Comparison of ENCODE assay signal across 12 cellular contexts in genomic region chr12:26719852-26720251, GRCh38.
A peak's percentile ranks its signal among the peaks of the same experiment; 100 is the strongest.
DNase-seq lines count a peak whose midpoint lies in the region; FAIRE-seq and TF ChIP-seq lines count a peak whose summit lies in the region.
"Had no signal": no experiment of that assay in that cellular context is flagged by ENCODE, and none has a peak within 500 bp of the region (broad histone marks: within the 10 kb centered on the region; RNA-seq: fewer than 3 reads in every experiment).

No MANE protein-coding gene starts in this region.

- H3K27ac ChIP-seq in VCaP = no peak overlapping the region
- no peak overlapping the region for H3K27ac ChIP-seq in ascending aorta
- H3K27ac ChIP-seq: thoracic aorta had no signal

- no peaks in the 10 kb centered on the region for H3K9me3 ChIP-seq in ascending aorta
- H3K9me3 ChIP-seq: thoracic aorta had no signal

- no peak overlapping the region for H3K4me3 ChIP-seq in foreskin fibroblast (ENCODE audit: low read depth in 1 of 2, low read length in 2 of 2)
- H3K4me3 ChIP-seq in ascending aorta = no peak overlapping the region
- H3K4me3 ChIP-seq: thoracic aorta had no signal

- H3K4me3 Mint-ChIP-seq in Calu3 (ENCODE audit: low read depth, unreplicated experiment) = no peak overlapping the region

- BruUV-seq in Calu3 (replicated peaks; lab: Mats Ljungman, UMichigan) = no TSS peak

- intact Hi-C loops in Calu3 (cut with micrococcal nuclease; ENCODE audit: unreplicated experiment) (no loop called here), ascending aorta (cut with DNase I) (loop anchor here (5.0 kb wide), 1 partner anchor 112 kb away; the partner anchor contains the start of gene ITPR2)

- no peak for DNase-seq in GM20000 (ENCODE audit: low spot score)
- peak in 1 of 2 donors; percentile 47 for DNase-seq in foreskin fibroblast
- DNase-seq in HuH-7 (ENCODE audit: low spot score) = no peak
- DNase-seq in Calu3 = no peak
- no peak for DNase-seq in DMS 273 treated with DMSO at 0.1 percent for 48 hours (lab: John Stamatoyannopoulos, UW)
- DNase-seq in ascending aorta (ENCODE audit: low spot score in 2 of 2) = no peak
- DNase-seq: activated CD4-positive, CD25-positive, alpha-beta regulatory T cell; DMS153; NCI-H446 had no signal

- H3K27me3 ChIP-seq in ascending aorta = no peaks in the 10 kb centered on the region

- H3K4me1 Mint-ChIP-seq in Calu3 (ENCODE audit: low read depth, unreplicated experiment) = peaks cover 14% of the 10 kb centered on the region

- H3K9me3 Mint-ChIP-seq in Calu3 (ENCODE audit: low read depth, unreplicated experiment) = no peaks in the 10 kb centered on the region

- no peak overlapping the region for H3K27ac Mint-ChIP-seq in Calu3 (ENCODE audit: unreplicated experiment)

- H3K36me3 ChIP-seq in ascending aorta = peaks cover 0 to 5% of the 10 kb centered on the region in 2 donors
- H3K36me3 ChIP-seq: thoracic aorta had no signal

- FAIRE-seq in A204.1 (lab: Jason Lieb, UNC) = peak; percentile 58

- CTCF ChIA-PET in Calu3 (lab: Charles Lee) = interaction anchor here (1.2 kb wide), 1 partner anchor 112 kb away, joined by 3 read pairs; no protein-coding TSS in a partner anchor

- TF ChIP-seq CTCF in GM20000 (IDR thresholded peaks at IDR 0.05; ENCODE audit: extremely low read depth, missing control alignments) (peak; percentile 5), VCaP (conservative IDR thresholded peaks at IDR 0.05) (peak; percentile 32; the same call in 1 of the 2 replicates), foreskin fibroblast (IDR thresholded peaks at IDR 0.05; ENCODE audit: low read depth, low read length) (peak; percentile 9), Calu3 (IDR thresholded peaks at IDR 0.05; ENCODE audit: unreplicated experiment) (no peak), ascending aorta (IDR thresholded peaks at IDR 0.05) (no peak)

- H3K36me3 Mint-ChIP-seq in Calu3 (ENCODE audit: insufficient read depth, unreplicated experiment) = no peaks in the 10 kb centered on the region

- H3K27me3 Mint-ChIP-seq in Calu3 (ENCODE audit: unreplicated experiment) = no peaks in the 10 kb centered on the region

- peaks cover 3 to 16% of the 10 kb centered on the region in 2 donors for H3K4me1 ChIP-seq in ascending aorta

Comparison
In these comparisons a context has a peak if more than half of its experiments do, and no peak if none do; other contexts are left out.
1. CTCF ChIP-seq: peak in GM20000 (single experiment), VCaP (single experiment) and foreskin fibroblast (single experiment); none in Calu3 (single experiment) and ascending aorta (0 of 3).